Comparison of ENCODE assay signal across 8 cellular contexts in genomic region chr15:31650054-31650701, GRCh38.
DNase-seq lines count a peak whose midpoint lies in the region; ATAC-seq, FAIRE-seq and TF ChIP-seq lines count a peak whose summit lies in the region.
"Not testable (repeated sequence)": the region's sequence is repeated elsewhere in the genome, so short reads cannot be mapped to it uniquely, and the experiment has no call there.

No MANE protein-coding gene starts in this region.

- not testable (repeated sequence) for H3K4me3 ChIP-seq in bronchial epithelial cell (ENCODE audit: low read depth, low read length); right atrium auricular region

- FAIRE-seq in A204.1 (lab: Jason Lieb, UNC) (peak; percentile 90), bronchial epithelial cell (lab: Jason Lieb, UNC) (peak; percentile 40)

- ATAC-seq in GM19468 (IDR thresholded peaks at IDR 0.05; ENCODE audit: extremely low read depth, unreplicated experiment): peak; percentile 39
- ATAC-seq in T-cell (replicated peaks in 1 of 4): peak; percentile 37 to 47 (median 46)

- not testable (repeated sequence) for H3K4me1 ChIP-seq in right atrium auricular region

- H3K27me3 ChIP-seq in bronchial epithelial cell (ENCODE audit: control insufficient read depth, insufficient read depth, low read length); right atrium auricular region: not testable (repeated sequence)

- H3K27ac Mint-ChIP-seq in T-cell: not testable (repeated sequence)

- CTCF ChIA-PET in T-cell (lab: Charles Lee): not testable (repeated sequence)

- not testable (repeated sequence) for H3K4me1 Mint-ChIP-seq in T-cell

- not testable (repeated sequence) for H3K4me3 Mint-ChIP-seq in T-cell

- H3K9me3 Mint-ChIP-seq in T-cell: not testable (repeated sequence)

- H3K27ac ChIP-seq in right atrium auricular region: not testable (repeated sequence)

- H3K36me3 Mint-ChIP-seq in T-cell: not testable (repeated sequence)

- H3K27me3 Mint-ChIP-seq in T-cell: peaks cover 15 to 28% of the 10 kb centered on the region in 2 donors

- not testable (repeated sequence) for H3K36me3 ChIP-seq in bronchial epithelial cell (ENCODE audit: control insufficient read depth, insufficient read depth, low read length); right atrium auricular region

- DNase-seq in T-cell: peak in 29 of 34 experiments; percentile 1 to 60 (median 34)
- DNase-seq in activated T-cell treated with anti-CD3 and anti-CD28 coated beads for 4 hours: peak; percentile 50
- not testable (repeated sequence) for DNase-seq in bronchial epithelial cell (ENCODE audit: low read depth)
- DNase-seq in right atrium auricular region (ENCODE audit: low spot score): peak; percentile 69
- DNase-seq in posterior vena cava (ENCODE audit: low spot score): peak; percentile 85
- peak; percentile 26 for DNase-seq in stimulated activated CD8-positive, alpha-beta memory T cell treated with anti-CD3 and anti-CD28 coated beads, Interleukin-15, amount 100 ng/mL, for 24 hours (ENCODE audit: low read depth)

- intact Hi-C loops in posterior vena cava (cut with DNase I): not testable (repeated sequence)

- peak; percentile 29 for TF ChIP-seq CTCF in bronchial epithelial cell (IDR thresholded peaks at IDR 0.05; ENCODE audit: insufficient read depth, low read length, severe bottlenecking)
- TF ChIP-seq CTCF in right atrium auricular region (IDR thresholded peaks at IDR 0.05): peak; percentile 30 to 49

- not testable (repeated sequence) for H3K9me3 ChIP-seq in right atrium auricular region

- POLR2A ChIA-PET in T-cell (lab: Charles Lee): not testable (repeated sequence)
